In the genomic region with DNA sequence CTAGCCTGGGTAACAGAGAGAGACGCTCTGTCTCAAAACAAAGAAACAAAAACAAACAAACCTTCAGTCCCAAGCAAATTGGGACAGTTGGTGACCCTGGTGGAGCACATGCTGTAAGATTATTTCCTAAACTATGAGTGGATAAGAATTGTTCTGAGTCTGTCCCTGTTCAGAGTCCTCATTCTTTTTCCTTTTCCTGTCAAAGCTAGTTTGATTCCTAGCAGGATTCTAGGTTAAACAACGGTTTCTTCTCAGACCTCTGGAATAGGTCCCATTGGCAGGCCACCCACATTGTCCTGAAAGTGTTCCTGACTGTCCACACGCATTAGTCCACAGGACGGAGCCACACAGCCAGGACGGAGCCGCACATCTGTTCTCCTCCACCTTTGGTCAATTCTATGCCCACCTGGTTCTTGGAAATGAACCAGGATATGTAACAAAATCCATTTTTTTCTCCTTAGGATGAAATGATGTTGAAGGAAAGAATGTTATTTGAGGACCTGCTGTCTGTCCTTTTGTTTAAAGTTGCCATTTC, we compare ENCODE assay signal across 1 cellular context.
TF ChIP-seq lines count a peak whose summit lies in the region.

No MANE protein-coding gene starts in this region.

TF ChIP-seq in H1, 55 proteins besides CTCF, POLR2A, EP300 and RAD21:
- TF ChIP-seq TEAD4 (IDR thresholded peaks at IDR 0.05; ENCODE audit: low read depth, low read length) (no peak), GTF2F1 (IDR thresholded peaks at IDR 0.05; ENCODE audit: borderline replicate concordance, low read depth, low read length) (no peak), CREB1 (IDR thresholded peaks at IDR 0.05) (no peak), SP1 (IDR thresholded peaks at IDR 0.05; ENCODE audit: low read depth, low read length) (no peak), SIRT6 (IDR thresholded peaks at IDR 0.05; ENCODE audit: low read length) (no peak), CHD1 (IDR thresholded peaks at IDR 0.05; ENCODE audit: low read depth, low read length) (no peak), ZNF274 (IDR thresholded peaks at IDR 0.05; ENCODE audit: borderline replicate concordance, extremely low read depth, low read length) (no peak), JUND (IDR thresholded peaks at IDR 0.05; ENCODE audit: low read length) (no peak), GABPA (IDR thresholded peaks at IDR 0.05; ENCODE audit: borderline replicate concordance, insufficient read depth, low read length) (no peak), RNF2 (IDR thresholded peaks at IDR 0.05; ENCODE audit: borderline replicate concordance, low read depth, low read length, missing control alignments, poor library complexity, severe bottlenecking) (no peak)
